ENCODE assay signal across 10 cellular contexts in the genomic region with DNA sequence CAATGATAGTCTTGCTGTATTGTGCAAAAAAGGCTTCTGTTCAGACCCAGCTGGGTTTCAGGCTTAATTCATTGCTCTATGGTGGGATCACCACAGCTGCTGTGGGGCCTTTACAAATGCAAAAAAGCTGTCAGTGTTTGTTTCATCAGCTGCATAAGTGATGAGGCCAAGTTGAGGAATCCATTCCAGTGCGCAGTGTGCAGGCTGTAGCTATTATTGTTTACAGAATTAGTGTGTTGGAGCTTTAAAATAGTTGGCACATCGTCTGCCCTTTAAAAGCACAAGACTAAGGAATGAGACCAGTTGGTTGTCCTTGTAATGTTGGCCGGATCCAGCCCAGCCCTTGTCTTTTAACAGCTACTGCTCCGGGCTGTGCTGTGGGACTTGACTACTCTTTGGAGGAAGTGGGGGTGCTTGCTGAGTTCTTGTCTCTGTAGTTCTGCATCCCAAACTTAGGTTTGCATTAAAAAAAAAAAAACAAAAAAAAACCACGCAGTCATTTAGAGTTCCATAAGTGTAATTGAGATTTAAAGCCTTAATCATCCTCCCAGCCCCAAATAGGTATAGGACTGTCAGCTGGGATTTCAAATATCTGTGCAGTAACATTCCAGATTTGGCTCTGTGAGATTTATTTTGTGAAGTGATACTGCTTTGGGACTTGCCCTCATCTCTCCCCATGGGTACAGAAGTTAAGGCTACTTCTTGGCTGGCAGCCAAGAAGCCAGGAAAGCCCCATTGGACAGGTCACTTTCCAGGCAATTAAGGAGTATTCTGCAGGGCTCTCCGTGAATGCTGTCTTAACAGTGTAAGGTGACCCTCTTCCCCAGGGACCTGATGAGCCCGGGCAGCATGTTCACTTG. TPM values are rescaled to one million over a fixed set of nuclear protein-coding genes. Genes with fewer than 3 reads are reported as not detected.
DNase-seq lines count a peak whose midpoint lies in the region; ATAC-seq lines count a peak whose summit lies in the region.
"Had no signal": no experiment of that assay in that cellular context is flagged by ENCODE, and none has a peak within 500 bp of the region (broad histone marks: within the 10 kb centered on the region; RNA-seq: fewer than 3 reads in every experiment).

No MANE protein-coding gene starts in this region.

- ATAC-seq in activated T-cell treated with anti-CD3 and anti-CD28 coated beads, Interleukin-2, amount 50 U/mL, for 72 hours (replicated peaks in 1 of 2) = no peak

- peaks cover 92% of the 10 kb centered on the region for H3K4me1 Mint-ChIP-seq in activated T-cell treated with anti-CD3 and anti-CD28 coated beads, Interleukin-2, amount 50 U/mL, for 72 hours (ENCODE audit: low read depth)

- no peak for DNase-seq in activated T-cell treated with anti-CD3 and anti-CD28 coated beads, Interleukin-2, amount 50 U/mL, for 72 hours
- DNase-seq in activated T-cell treated with anti-CD3 and anti-CD28 coated beads, Interleukin-2, amount 50 U/mL, for 48 hours = no peak
- DNase-seq in astrocyte of the hippocampus (ENCODE audit: low read depth, low spot score) = peak; percentile 88
- peak; percentile 61 for DNase-seq in left kidney (ENCODE audit: low read depth, low spot score)
- no peak for DNase-seq in NCI-H1694 (lab: John Stamatoyannopoulos, UW)
- DNase-seq in NCI-H1436 treated with DMSO at 0.1 percent for 48 hours (lab: John Stamatoyannopoulos, UW) = no peak
- DNase-seq in GM19240 (ENCODE audit: insufficient read length, low spot score) = no peak
- DNase-seq: DMS79 treated with DMSO at 0.1 percent for 48 hours had no signal

- H3K27me3 Mint-ChIP-seq in activated T-cell treated with anti-CD3 and anti-CD28 coated beads, Interleukin-2, amount 50 U/mL, for 72 hours (ENCODE audit: low read depth) = no peaks in the 10 kb centered on the region
- H3K27me3 Mint-ChIP-seq: memory B cell had no signal

- peak overlapping the region; percentile 54 to 61 for H3K4me3 Mint-ChIP-seq in activated T-cell treated with anti-CD3 and anti-CD28 coated beads, Interleukin-2, amount 50 U/mL, for 72 hours

- H3K9me3 Mint-ChIP-seq in activated T-cell treated with anti-CD3 and anti-CD28 coated beads, Interleukin-2, amount 50 U/mL, for 72 hours = no peaks in the 10 kb centered on the region
- H3K9me3 Mint-ChIP-seq: memory B cell had no signal

- peak overlapping the region; percentile 84 for H3K27ac ChIP-seq in temporal lobe (ENCODE audit: low read depth, low read length)

- peaks cover 6 to 17% of the 10 kb centered on the region in 2 donors for H3K36me3 Mint-ChIP-seq in activated T-cell treated with anti-CD3 and anti-CD28 coated beads, Interleukin-2, amount 50 U/mL, for 72 hours (ENCODE audit: insufficient read depth in 2 of 2)

- peak overlapping the region; percentile 11 for H3K27ac Mint-ChIP-seq in activated T-cell treated with anti-CD3 and anti-CD28 coated beads, Interleukin-2, amount 50 U/mL, for 72 hours

RNA-seq across cellular contexts. Expression of a gene that starts 19.3 kb away (rescaled TPM):
- total RNA-seq in activated T-cell treated with anti-CD3 and anti-CD28 coated beads, Interleukin-2, amount 50 U/mL, for 72 hours = 10 to 100 TPM; 37.9 to 53.0 TPM
- total RNA-seq in temporal lobe = 14.3 TPM

Comparison
In these comparisons a context has a peak if more than half of its experiments do, and no peak if none do; other contexts are left out.
1. DNase-seq: peak in astrocyte of the hippocampus (single experiment) and left kidney (single experiment); none in activated T-cell treated with anti-CD3 and anti-CD28 coated beads, Interleukin-2, amount 50 U/mL, for 72 hours (0 of 2), activated T-cell treated with anti-CD3 and anti-CD28 coated beads, Interleukin-2, amount 50 U/mL, for 48 hours (0 of 2), NCI-H1694 (single experiment), NCI-H1436 treated with DMSO at 0.1 percent for 48 hours (single experiment) and GM19240 (single experiment).